ENCODE assay signal across 11 cellular contexts in genomic region chr3:172194702-172195392, GRCh38.
DNase-seq lines count a peak whose midpoint lies in the region; ATAC-seq and TF ChIP-seq lines count a peak whose summit lies in the region.
"Had no signal": no experiment of that assay in that cellular context is flagged by ENCODE, and none has a peak within 500 bp of the region (broad histone marks: within the 10 kb centered on the region; RNA-seq: fewer than 3 reads in every experiment).

No MANE protein-coding gene starts in this region.

- no peak overlapping the region for H3K27ac ChIP-seq in psoas muscle
- H3K27ac ChIP-seq: sigmoid colon, stomach had no signal

- no peaks in the 10 kb centered on the region for H3K9me3 ChIP-seq in psoas muscle
- H3K9me3 ChIP-seq: sigmoid colon, stomach had no signal

- H3K4me1 ChIP-seq in psoas muscle, result peaks cover 22% of the 10 kb centered on the region

- H3K27me3 ChIP-seq in psoas muscle (ENCODE audit: insufficient read depth in 3 of 3, low read length in 2 of 3), result no peaks in the 10 kb centered on the region
- H3K27me3 ChIP-seq: sigmoid colon, stomach had no signal

- intact Hi-C loops in psoas muscle (cut with DNase I), result no loop called here

- no peak for TF ChIP-seq CTCF in psoas muscle (IDR thresholded peaks at IDR 0.05)

- peaks cover 0 to 9% of the 10 kb centered on the region in 2 donors for H3K36me3 ChIP-seq in psoas muscle (ENCODE audit: insufficient read depth in 1 of 2, low read depth in 1 of 2)
- H3K36me3 ChIP-seq: sigmoid colon, stomach had no signal

- ATAC-seq in psoas muscle (peak; percentile 47 to 76 (median 60)), GM21390 (IDR thresholded peaks at IDR 0.05; ENCODE audit: unreplicated experiment) (no peak), HG03521 (IDR thresholded peaks at IDR 0.05; ENCODE audit: unreplicated experiment) (no peak)

- no peak overlapping the region for H3K4me3 ChIP-seq in psoas muscle
- H3K4me3 ChIP-seq: sigmoid colon, stomach had no signal

- no peak for TF ChIP-seq POLR2A in erythroblast (IDR thresholded peaks at IDR 0.05; ENCODE audit: low read length)

- WGBS in psoas muscle, 3 donors, result 23 to 41% (median 24%) methylated on average over 4 of the region's 4 CpGs

- DNase-seq in NCI-H510A treated with DMSO at 0.1 percent for 48 hours (lab: John Stamatoyannopoulos, UW) (peak; percentile 41), NCI-H510A (lab: John Stamatoyannopoulos, UW) (no peak), NCI-H446 (lab: John Stamatoyannopoulos, UW) (peak; percentile 15 to 53), erythroblast (lab: John Stamatoyannopoulos, UW) (peak; percentile 12 to 50), psoas muscle (no peak), midbrain (lab: John Stamatoyannopoulos, UW) (no peak)
- DNase-seq: foreskin fibroblast, sigmoid colon, stomach had no signal

Comparison
In these comparisons a context has a peak if more than half of its experiments do, and no peak if none do; other contexts are left out.
1. DNase-seq: peak in NCI-H510A treated with DMSO at 0.1 percent for 48 hours (single experiment), NCI-H446 (2 of 2) and erythroblast (2 of 2); none in NCI-H510A (single experiment), psoas muscle (0 of 2) and midbrain (single experiment).
2. ATAC-seq: peak in psoas muscle (4 of 4); none in GM21390 (single experiment) and HG03521 (single experiment).